Comparison of ENCODE assay signal across 23 cellular contexts in genomic region chr13:55554741-55555140, GRCh38.
"Had no signal": no experiment of that assay in that cellular context is flagged by ENCODE, and none has a peak within 500 bp of the region (broad histone marks: within the 10 kb centered on the region; RNA-seq: fewer than 3 reads in every experiment).

No MANE protein-coding gene starts in this region.

- H3K36me3 ChIP-seq: esophagus squamous epithelium, heart right ventricle, left lung, right lobe of liver, thoracic aorta, tibial nerve, upper lobe of right lung had no signal

- H3K4me3 ChIP-seq: esophagus squamous epithelium, heart right ventricle, left lung, mucosa of descending colon, right lobe of liver, thoracic aorta, tibial nerve, upper lobe of right lung, uterus had no signal

- DNase-seq: effector memory CD8-positive, alpha-beta T cell; erythroblast; esophagus squamous epithelium; foreskin melanocyte; glutamatergic neuron; heart right ventricle; hippocampal formation; left cardiac atrium; left lung; mesenchymal stem cell; mucosa of descending colon; naive B cell; right lobe of liver; small intestine; stimulated activated CD4-positive, alpha-beta T cell treated with anti-CD3 and anti-CD28 coated beads, Interleukin-15, amount 100 ng/mL, for 24 hours; stimulated activated CD4-positive, alpha-beta T cell treated with anti-CD3 and anti-CD28 coated beads, Interleukin-2, amount 100 ng/mL, for 48 hours; stimulated activated naive B cell treated with anti-CD40 and anti-IgM and Interleukin-4, amounts not matched to agents 10 μg/mL and 1 μg/mL and 100 μg/mL, for 72 hours; upper lobe of right lung; uterus had no signal

- H3K4me1 ChIP-seq: esophagus squamous epithelium, heart right ventricle, left lung, parathyroid adenoma, right lobe of liver, tibial nerve, upper lobe of right lung, uterus had no signal

- H3K27me3 ChIP-seq: esophagus squamous epithelium, heart right ventricle, left lung, right lobe of liver, tibial nerve, upper lobe of right lung, uterus had no signal

- ATAC-seq: effector memory CD8-positive, alpha-beta T cell; heart right ventricle; left cardiac atrium; left lung; mucosa of descending colon; natural killer cell treated with Interleukin-12 subunit alpha and Interleukin-12 subunit beta and Interleukin-15 and Interleukin-18, amount 100 ng/mL, for 72 hours; right lobe of liver; stimulated activated naive B cell treated with anti-CD40 and anti-IgM and Interleukin-4, amounts not matched to agents 10 μg/mL and 1 μg/mL and 100 μg/mL, for 72 hours; upper lobe of right lung had no signal

- H3K9me3 ChIP-seq: esophagus squamous epithelium, right lobe of liver, thoracic aorta, tibial nerve, upper lobe of right lung, uterus had no signal
